1 cellular context compared by ENCODE assay signal in the genomic region with DNA sequence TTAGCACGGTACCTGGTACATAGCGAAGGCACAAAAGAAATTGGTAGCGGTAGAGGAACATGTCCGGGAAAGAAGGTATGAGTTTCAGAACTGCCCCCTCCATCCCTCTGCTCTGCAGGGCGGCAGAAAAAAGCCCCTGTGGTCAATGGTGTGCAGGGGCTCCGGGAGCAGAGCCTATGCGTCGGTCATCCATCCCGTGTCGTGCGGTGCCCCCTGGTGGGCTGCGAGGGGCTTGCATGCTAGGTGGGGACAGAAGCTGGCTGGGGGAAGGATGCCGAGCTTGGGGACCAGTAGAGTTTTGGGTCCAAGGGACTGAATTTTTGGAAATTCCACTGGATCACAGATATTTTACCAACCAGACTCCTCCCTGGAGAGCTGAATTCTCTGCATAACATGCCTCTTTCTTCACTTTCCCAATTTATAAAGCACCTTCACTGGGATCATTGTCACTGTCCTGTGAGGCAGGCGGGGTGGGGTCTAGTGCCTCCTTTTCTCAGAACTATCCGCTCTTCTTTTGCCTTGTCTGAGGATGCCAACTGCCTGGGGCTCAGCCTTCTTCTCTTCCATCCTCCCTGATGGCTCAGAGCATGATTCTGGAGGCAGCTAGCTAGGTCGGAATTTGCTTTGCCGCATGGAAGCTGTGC.
A peak's percentile ranks its signal among the peaks of the same experiment; 100 is the strongest.
TF ChIP-seq lines count a peak whose summit lies in the region.

No MANE protein-coding gene starts in this region.

TF ChIP-seq in HepG2, 621 proteins besides CTCF, POLR2A, EP300 and RAD21 (continued from another document and continues in another):
- TF ChIP-seq, protein P1, sequence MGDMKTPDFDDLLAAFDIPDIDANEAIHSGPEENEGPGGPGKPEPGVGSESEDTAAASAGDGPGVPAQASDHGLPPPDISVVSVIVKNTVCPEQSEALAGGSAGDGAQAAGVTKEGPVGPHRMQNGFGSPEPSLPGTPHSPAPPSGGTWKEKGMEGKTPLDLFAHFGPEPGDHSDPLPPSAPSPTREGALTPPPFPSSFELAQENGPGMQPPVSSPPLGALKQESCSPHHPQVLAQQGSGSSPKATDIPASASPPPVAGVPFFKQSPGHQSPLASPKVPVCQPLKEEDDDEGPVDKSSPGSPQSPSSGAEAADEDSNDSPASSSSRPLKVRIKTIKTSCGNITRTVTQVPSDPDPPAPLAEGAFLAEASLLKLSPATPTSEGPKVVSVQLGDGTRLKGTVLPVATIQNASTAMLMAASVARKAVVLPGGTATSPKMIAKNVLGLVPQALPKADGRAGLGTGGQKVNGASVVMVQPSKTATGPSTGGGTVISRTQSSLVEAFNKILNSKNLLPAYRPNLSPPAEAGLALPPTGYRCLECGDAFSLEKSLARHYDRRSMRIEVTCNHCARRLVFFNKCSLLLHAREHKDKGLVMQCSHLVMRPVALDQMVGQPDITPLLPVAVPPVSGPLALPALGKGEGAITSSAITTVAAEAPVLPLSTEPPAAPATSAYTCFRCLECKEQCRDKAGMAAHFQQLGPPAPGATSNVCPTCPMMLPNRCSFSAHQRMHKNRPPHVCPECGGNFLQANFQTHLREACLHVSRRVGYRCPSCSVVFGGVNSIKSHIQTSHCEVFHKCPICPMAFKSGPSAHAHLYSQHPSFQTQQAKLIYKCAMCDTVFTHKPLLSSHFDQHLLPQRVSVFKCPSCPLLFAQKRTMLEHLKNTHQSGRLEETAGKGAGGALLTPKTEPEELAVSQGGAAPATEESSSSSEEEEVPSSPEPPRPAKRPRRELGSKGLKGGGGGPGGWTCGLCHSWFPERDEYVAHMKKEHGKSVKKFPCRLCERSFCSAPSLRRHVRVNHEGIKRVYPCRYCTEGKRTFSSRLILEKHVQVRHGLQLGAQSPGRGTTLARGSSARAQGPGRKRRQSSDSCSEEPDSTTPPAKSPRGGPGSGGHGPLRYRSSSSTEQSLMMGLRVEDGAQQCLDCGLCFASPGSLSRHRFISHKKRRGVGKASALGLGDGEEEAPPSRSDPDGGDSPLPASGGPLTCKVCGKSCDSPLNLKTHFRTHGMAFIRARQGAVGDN (CRISPR knock-in tag; IDR thresholded peaks at IDR 0.05) = peak; percentile 61
- peak; percentile 12; the same call in 1 of the 2 replicates for TF ChIP-seq FOSL2 (CRISPR knock-in tag; IDR thresholded peaks at IDR 0.05)
- no peak for TF ChIP-seq KDM1A (CRISPR knock-in tag; IDR thresholded peaks at IDR 0.05)
- no peak for TF ChIP-seq ZNF501 (CRISPR knock-in tag; IDR thresholded peaks at IDR 0.05)
- TF ChIP-seq ZNF329 (CRISPR knock-in tag; IDR thresholded peaks at IDR 0.05; ENCODE audit: low read depth) = 0 out of 2 replicates have a peak, but pooled peaks have one; percentile 17
- no peak for TF ChIP-seq FOXO1 (CRISPR knock-in tag; IDR thresholded peaks at IDR 0.05)
- TF ChIP-seq, protein P2, sequence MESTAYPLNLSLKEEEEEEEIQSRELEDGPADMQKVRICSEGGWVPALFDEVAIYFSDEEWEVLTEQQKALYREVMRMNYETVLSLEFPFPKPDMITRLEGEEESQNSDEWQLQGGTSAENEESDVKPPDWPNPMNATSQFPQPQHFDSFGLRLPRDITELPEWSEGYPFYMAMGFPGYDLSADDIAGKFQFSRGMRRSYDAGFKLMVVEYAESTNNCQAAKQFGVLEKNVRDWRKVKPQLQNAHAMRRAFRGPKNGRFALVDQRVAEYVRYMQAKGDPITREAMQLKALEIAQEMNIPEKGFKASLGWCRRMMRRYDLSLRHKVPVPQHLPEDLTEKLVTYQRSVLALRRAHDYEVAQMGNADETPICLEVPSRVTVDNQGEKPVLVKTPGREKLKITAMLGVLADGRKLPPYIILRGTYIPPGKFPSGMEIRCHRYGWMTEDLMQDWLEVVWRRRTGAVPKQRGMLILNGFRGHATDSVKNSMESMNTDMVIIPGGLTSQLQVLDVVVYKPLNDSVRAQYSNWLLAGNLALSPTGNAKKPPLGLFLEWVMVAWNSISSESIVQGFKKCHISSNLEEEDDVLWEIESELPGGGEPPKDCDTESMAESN (CRISPR knock-in tag; conservative IDR thresholded peaks at IDR 0.05) = 0 out of 2 replicates have a peak, but pooled peaks have one; percentile 27
- TF ChIP-seq, protein P3, sequence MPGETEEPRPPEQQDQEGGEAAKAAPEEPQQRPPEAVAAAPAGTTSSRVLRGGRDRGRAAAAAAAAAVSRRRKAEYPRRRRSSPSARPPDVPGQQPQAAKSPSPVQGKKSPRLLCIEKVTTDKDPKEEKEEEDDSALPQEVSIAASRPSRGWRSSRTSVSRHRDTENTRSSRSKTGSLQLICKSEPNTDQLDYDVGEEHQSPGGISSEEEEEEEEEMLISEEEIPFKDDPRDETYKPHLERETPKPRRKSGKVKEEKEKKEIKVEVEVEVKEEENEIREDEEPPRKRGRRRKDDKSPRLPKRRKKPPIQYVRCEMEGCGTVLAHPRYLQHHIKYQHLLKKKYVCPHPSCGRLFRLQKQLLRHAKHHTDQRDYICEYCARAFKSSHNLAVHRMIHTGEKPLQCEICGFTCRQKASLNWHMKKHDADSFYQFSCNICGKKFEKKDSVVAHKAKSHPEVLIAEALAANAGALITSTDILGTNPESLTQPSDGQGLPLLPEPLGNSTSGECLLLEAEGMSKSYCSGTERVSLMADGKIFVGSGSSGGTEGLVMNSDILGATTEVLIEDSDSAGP (CRISPR knock-in tag; IDR thresholded peaks at IDR 0.05; ENCODE audit: borderline replicate concordance) = peak; percentile 21; the same call in 1 of the 2 replicates
- no peak for TF ChIP-seq ZNF782 (CRISPR knock-in tag; IDR thresholded peaks at IDR 0.05; ENCODE audit: borderline replicate concordance)
- TF ChIP-seq, protein P4, sequence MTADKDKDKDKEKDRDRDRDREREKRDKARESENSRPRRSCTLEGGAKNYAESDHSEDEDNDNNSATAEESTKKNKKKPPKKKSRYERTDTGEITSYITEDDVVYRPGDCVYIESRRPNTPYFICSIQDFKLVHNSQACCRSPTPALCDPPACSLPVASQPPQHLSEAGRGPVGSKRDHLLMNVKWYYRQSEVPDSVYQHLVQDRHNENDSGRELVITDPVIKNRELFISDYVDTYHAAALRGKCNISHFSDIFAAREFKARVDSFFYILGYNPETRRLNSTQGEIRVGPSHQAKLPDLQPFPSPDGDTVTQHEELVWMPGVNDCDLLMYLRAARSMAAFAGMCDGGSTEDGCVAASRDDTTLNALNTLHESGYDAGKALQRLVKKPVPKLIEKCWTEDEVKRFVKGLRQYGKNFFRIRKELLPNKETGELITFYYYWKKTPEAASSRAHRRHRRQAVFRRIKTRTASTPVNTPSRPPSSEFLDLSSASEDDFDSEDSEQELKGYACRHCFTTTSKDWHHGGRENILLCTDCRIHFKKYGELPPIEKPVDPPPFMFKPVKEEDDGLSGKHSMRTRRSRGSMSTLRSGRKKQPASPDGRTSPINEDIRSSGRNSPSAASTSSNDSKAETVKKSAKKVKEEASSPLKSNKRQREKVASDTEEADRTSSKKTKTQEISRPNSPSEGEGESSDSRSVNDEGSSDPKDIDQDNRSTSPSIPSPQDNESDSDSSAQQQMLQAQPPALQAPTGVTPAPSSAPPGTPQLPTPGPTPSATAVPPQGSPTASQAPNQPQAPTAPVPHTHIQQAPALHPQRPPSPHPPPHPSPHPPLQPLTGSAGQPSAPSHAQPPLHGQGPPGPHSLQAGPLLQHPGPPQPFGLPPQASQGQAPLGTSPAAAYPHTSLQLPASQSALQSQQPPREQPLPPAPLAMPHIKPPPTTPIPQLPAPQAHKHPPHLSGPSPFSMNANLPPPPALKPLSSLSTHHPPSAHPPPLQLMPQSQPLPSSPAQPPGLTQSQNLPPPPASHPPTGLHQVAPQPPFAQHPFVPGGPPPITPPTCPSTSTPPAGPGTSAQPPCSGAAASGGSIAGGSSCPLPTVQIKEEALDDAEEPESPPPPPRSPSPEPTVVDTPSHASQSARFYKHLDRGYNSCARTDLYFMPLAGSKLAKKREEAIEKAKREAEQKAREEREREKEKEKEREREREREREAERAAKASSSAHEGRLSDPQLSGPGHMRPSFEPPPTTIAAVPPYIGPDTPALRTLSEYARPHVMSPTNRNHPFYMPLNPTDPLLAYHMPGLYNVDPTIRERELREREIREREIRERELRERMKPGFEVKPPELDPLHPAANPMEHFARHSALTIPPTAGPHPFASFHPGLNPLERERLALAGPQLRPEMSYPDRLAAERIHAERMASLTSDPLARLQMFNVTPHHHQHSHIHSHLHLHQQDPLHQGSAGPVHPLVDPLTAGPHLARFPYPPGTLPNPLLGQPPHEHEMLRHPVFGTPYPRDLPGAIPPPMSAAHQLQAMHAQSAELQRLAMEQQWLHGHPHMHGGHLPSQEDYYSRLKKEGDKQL (CRISPR knock-in tag; IDR thresholded peaks at IDR 0.05; ENCODE audit: low read depth) = no peak
- TF ChIP-seq YY1 (IDR thresholded peaks at IDR 0.05; ENCODE audit: insufficient read depth, insufficient replicate concordance, low read depth, low read length) = peak; percentile 22
- no peak for TF ChIP-seq TRIM24 (CRISPR knock-in tag; IDR thresholded peaks at IDR 0.05)
- TF ChIP-seq ZNF614 (CRISPR knock-in tag; IDR thresholded peaks at IDR 0.05; ENCODE audit: borderline replicate concordance) = no peak
- TF ChIP-seq NFIC (IDR thresholded peaks at IDR 0.05; ENCODE audit: low read length) = no peak
- TF ChIP-seq ATF7-NPFF (CRISPR knock-in tag; IDR thresholded peaks at IDR 0.05; ENCODE audit: low read depth) = no peak
- TF ChIP-seq, protein P5, sequence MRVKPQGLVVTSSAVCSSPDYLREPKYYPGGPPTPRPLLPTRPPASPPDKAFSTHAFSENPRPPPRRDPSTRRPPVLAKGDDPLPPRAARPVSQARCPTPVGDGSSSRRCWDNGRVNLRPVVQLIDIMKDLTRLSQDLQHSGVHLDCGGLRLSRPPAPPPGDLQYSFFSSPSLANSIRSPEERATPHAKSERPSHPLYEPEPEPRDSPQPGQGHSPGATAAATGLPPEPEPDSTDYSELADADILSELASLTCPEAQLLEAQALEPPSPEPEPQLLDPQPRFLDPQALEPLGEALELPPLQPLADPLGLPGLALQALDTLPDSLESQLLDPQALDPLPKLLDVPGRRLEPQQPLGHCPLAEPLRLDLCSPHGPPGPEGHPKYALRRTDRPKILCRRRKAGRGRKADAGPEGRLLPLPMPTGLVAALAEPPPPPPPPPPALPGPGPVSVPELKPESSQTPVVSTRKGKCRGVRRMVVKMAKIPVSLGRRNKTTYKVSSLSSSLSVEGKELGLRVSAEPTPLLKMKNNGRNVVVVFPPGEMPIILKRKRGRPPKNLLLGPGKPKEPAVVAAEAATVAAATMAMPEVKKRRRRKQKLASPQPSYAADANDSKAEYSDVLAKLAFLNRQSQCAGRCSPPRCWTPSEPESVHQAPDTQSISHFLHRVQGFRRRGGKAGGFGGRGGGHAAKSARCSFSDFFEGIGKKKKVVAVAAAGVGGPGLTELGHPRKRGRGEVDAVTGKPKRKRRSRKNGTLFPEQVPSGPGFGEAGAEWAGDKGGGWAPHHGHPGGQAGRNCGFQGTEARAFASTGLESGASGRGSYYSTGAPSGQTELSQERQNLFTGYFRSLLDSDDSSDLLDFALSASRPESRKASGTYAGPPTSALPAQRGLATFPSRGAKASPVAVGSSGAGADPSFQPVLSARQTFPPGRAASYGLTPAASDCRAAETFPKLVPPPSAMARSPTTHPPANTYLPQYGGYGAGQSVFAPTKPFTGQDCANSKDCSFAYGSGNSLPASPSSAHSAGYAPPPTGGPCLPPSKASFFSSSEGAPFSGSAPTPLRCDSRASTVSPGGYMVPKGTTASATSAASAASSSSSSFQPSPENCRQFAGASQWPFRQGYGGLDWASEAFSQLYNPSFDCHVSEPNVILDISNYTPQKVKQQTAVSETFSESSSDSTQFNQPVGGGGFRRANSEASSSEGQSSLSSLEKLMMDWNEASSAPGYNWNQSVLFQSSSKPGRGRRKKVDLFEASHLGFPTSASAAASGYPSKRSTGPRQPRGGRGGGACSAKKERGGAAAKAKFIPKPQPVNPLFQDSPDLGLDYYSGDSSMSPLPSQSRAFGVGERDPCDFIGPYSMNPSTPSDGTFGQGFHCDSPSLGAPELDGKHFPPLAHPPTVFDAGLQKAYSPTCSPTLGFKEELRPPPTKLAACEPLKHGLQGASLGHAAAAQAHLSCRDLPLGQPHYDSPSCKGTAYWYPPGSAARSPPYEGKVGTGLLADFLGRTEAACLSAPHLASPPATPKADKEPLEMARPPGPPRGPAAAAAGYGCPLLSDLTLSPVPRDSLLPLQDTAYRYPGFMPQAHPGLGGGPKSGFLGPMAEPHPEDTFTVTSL (CRISPR knock-in tag; IDR thresholded peaks at IDR 0.05; ENCODE audit: borderline replicate concordance) = no peak
- TF ChIP-seq STAG1 (CRISPR knock-in tag; IDR thresholded peaks at IDR 0.05) = peak; percentile 98
- TF ChIP-seq PHB2 (IDR thresholded peaks at IDR 0.05; ENCODE audit: partially characterized antibody) = no peak
- TF ChIP-seq GLI4 (CRISPR knock-in tag; IDR thresholded peaks at IDR 0.05; ENCODE audit: borderline replicate concordance) = no peak
- no peak for TF ChIP-seq STAT5B (CRISPR knock-in tag; IDR thresholded peaks at IDR 0.05)
- no peak for TF ChIP-seq NR1H2 (CRISPR knock-in tag; IDR thresholded peaks at IDR 0.05; ENCODE audit: borderline replicate concordance, low read depth)
- 0 out of 2 replicates have a peak, but pooled peaks have one; percentile 29 for TF ChIP-seq ELF3 (CRISPR knock-in tag; IDR thresholded peaks at IDR 0.05)
- peak; percentile 86 for TF ChIP-seq SMC3 (IDR thresholded peaks at IDR 0.05; ENCODE audit: low read length)
- TF ChIP-seq ZNF619 (CRISPR knock-in tag; IDR thresholded peaks at IDR 0.05) = no peak
- TF ChIP-seq, protein P6, sequence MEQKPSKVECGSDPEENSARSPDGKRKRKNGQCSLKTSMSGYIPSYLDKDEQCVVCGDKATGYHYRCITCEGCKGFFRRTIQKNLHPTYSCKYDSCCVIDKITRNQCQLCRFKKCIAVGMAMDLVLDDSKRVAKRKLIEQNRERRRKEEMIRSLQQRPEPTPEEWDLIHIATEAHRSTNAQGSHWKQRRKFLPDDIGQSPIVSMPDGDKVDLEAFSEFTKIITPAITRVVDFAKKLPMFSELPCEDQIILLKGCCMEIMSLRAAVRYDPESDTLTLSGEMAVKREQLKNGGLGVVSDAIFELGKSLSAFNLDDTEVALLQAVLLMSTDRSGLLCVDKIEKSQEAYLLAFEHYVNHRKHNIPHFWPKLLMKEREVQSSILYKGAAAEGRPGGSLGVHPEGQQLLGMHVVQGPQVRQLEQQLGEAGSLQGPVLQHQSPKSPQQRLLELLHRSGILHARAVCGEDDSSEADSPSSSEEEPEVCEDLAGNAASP (CRISPR knock-in tag; IDR thresholded peaks at IDR 0.05; ENCODE audit: borderline replicate concordance) = 0 out of 2 replicates have a peak, but pooled peaks have one; percentile 19
- TF ChIP-seq NBN (conservative IDR thresholded peaks at IDR 0.05) = no peak
- no peak for TF ChIP-seq REXO4 (CRISPR knock-in tag; IDR thresholded peaks at IDR 0.05; ENCODE audit: borderline replicate concordance)
- TF ChIP-seq IRF2 (CRISPR knock-in tag; IDR thresholded peaks at IDR 0.05) = 0 out of 2 replicates have a peak, but pooled peaks have one; percentile 31
- TF ChIP-seq, protein P7, sequence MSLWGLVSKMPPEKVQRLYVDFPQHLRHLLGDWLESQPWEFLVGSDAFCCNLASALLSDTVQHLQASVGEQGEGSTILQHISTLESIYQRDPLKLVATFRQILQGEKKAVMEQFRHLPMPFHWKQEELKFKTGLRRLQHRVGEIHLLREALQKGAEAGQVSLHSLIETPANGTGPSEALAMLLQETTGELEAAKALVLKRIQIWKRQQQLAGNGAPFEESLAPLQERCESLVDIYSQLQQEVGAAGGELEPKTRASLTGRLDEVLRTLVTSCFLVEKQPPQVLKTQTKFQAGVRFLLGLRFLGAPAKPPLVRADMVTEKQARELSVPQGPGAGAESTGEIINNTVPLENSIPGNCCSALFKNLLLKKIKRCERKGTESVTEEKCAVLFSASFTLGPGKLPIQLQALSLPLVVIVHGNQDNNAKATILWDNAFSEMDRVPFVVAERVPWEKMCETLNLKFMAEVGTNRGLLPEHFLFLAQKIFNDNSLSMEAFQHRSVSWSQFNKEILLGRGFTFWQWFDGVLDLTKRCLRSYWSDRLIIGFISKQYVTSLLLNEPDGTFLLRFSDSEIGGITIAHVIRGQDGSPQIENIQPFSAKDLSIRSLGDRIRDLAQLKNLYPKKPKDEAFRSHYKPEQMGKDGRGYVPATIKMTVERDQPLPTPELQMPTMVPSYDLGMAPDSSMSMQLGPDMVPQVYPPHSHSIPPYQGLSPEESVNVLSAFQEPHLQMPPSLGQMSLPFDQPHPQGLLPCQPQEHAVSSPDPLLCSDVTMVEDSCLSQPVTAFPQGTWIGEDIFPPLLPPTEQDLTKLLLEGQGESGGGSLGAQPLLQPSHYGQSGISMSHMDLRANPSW (CRISPR knock-in tag; IDR thresholded peaks at IDR 0.05; ENCODE audit: borderline replicate concordance) = no peak
